Comparison of ENCODE assay signal across 1 cellular context in genomic region chr3:62876064-62876463, GRCh38.
TF ChIP-seq lines count a peak whose summit lies in the region.

No MANE protein-coding gene starts in this region.

TF ChIP-seq in GM12878, 131 proteins besides CTCF, POLR2A, EP300 and RAD21 (continued from another document):
- no peak for TF ChIP-seq SMARCA5 (IDR thresholded peaks at IDR 0.05)
TF ChIP-seq in GM12878: peak in this region for 1.
